In the genomic region with DNA sequence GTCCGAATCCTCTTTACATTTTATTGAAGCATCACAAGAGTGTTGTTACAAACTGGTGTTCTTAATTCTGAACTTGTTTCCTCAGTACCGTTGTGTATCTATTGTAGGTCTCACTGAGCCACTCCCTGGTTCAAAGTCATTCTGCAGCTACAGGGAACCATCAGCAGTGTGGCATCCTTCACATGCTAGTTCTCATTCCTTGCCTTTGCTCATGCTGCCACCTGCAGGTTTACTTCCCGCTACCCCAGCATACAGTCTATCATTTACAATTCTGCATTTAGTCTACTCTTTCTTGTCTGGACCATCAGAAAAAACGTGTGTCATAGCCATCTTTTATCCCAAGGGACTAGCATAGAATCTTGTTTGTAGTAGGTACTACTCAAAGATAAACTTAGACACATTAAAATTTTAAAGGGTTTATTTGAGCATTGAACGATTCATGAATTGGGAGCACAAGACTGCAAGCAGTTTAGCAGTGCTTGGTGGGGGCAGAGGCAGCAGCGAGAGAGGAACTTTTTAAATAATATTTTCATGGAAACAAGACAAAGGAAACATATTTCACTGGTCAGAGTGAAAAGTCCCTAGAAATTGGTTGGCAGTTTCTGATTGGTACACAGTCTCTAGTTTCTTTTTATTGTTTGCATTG, we compare ENCODE assay signal across 9 cellular contexts.
A peak's percentile ranks its signal among the peaks of the same experiment; 100 is the strongest.
DNase-seq lines count a peak whose midpoint lies in the region; ATAC-seq and TF ChIP-seq lines count a peak whose summit lies in the region.
"Had no signal": no experiment of that assay in that cellular context is flagged by ENCODE, and none has a peak within 500 bp of the region (broad histone marks: within the 10 kb centered on the region; RNA-seq: fewer than 3 reads in every experiment).

No MANE protein-coding gene starts in this region.

- no peak overlapping the region for H3K27ac Mint-ChIP-seq in activated T-cell treated with anti-CD3 and anti-CD28 coated beads, Interleukin-2, amount 50 U/mL, for 72 hours
- no peak overlapping the region for H3K27ac Mint-ChIP-seq in T-helper 17 cell
- H3K27ac Mint-ChIP-seq: activated naive CD8-positive, alpha-beta T cell had no signal

- no peaks in the 10 kb centered on the region for H3K4me1 Mint-ChIP-seq in activated T-cell treated with anti-CD3 and anti-CD28 coated beads, Interleukin-2, amount 50 U/mL, for 72 hours (ENCODE audit: low read depth)
- no peaks in the 10 kb centered on the region for H3K4me1 Mint-ChIP-seq in T-helper 17 cell

- no peaks in the 10 kb centered on the region for H3K36me3 Mint-ChIP-seq in activated T-cell treated with anti-CD3 and anti-CD28 coated beads, Interleukin-2, amount 50 U/mL, for 72 hours (ENCODE audit: insufficient read depth in 2 of 2)
- no peaks in the 10 kb centered on the region for H3K36me3 Mint-ChIP-seq in T-helper 17 cell (ENCODE audit: low read depth)
- H3K36me3 Mint-ChIP-seq: activated naive CD8-positive, alpha-beta T cell had no signal

- DNase-seq in activated T-cell treated with anti-CD3 and anti-CD28 coated beads, Interleukin-2, amount 50 U/mL, for 72 hours, result peak; percentile 2 to 11
- no peak for DNase-seq in activated T-cell treated with anti-CD3 and anti-CD28 coated beads, Interleukin-2, amount 50 U/mL, for 1 hour
- peak; percentile 21 for DNase-seq in NCI-H526 treated with DMSO at 0.1 percent for 48 hours (lab: John Stamatoyannopoulos, UW)
- DNase-seq in cardiac fibroblast (ENCODE audit: low read depth in 2 of 2), result peak; percentile 3 to 16
- no peak for DNase-seq in lower lobe of right lung
- DNase-seq in activated effector memory CD4-positive, alpha-beta T cell treated with Interleukin-2 at 50 U/mL for 16 hours, result no peak
- no peak for DNase-seq in T-helper 17 cell

- H3K4me3 Mint-ChIP-seq in activated T-cell treated with anti-CD3 and anti-CD28 coated beads, Interleukin-2, amount 50 U/mL, for 72 hours, result no peak overlapping the region
- H3K4me3 Mint-ChIP-seq in T-helper 17 cell, result no peak overlapping the region
- H3K4me3 Mint-ChIP-seq: activated naive CD8-positive, alpha-beta T cell had no signal

- H3K27me3 Mint-ChIP-seq in activated T-cell treated with anti-CD3 and anti-CD28 coated beads, Interleukin-2, amount 50 U/mL, for 72 hours (ENCODE audit: low read depth), result no peaks in the 10 kb centered on the region
- no peaks in the 10 kb centered on the region for H3K27me3 Mint-ChIP-seq in T-helper 17 cell
- H3K27me3 Mint-ChIP-seq: activated naive CD8-positive, alpha-beta T cell had no signal

- no peaks in the 10 kb centered on the region for H3K36me3 ChIP-seq in lower lobe of right lung

- no peak overlapping the region for H3K27ac ChIP-seq in lower lobe of right lung

- H3K9me3 ChIP-seq in lower lobe of right lung (no peaks in the 10 kb centered on the region), T-helper 17 cell (ENCODE audit: control insufficient read depth, low read length, poor library complexity, severe bottlenecking) (no peaks in the 10 kb centered on the region)

- H3K9me3 Mint-ChIP-seq in activated T-cell treated with anti-CD3 and anti-CD28 coated beads, Interleukin-2, amount 50 U/mL, for 72 hours, result peaks cover 5 to 6% of the 10 kb centered on the region in 2 donors

- TF ChIP-seq CTCF in cardiac fibroblast (IDR thresholded peaks at IDR 0.05; ENCODE audit: low read depth, low read length) (peak; percentile 23), lower lobe of right lung (IDR thresholded peaks at IDR 0.05) (peak; percentile 41)

- H3K27me3 ChIP-seq in lower lobe of right lung (ENCODE audit: low read depth), result no peaks in the 10 kb centered on the region

- no peak overlapping the region for H3K4me3 ChIP-seq in cardiac fibroblast (replicated peaks in 1 of 2; ENCODE audit: low read depth in 2 of 2, low read length in 2 of 2)
- no peak overlapping the region for H3K4me3 ChIP-seq in lower lobe of right lung

- no peak for ATAC-seq in activated T-cell treated with anti-CD3 and anti-CD28 coated beads, Interleukin-2, amount 50 U/mL, for 72 hours (replicated peaks in 1 of 2)
- ATAC-seq in HG03378 (IDR thresholded peaks at IDR 0.05; ENCODE audit: unreplicated experiment) (peak; percentile 58), lower lobe of right lung (peak; percentile 50 to 59), T-helper 17 cell (no peak)

- no peaks in the 10 kb centered on the region for H3K4me1 ChIP-seq in lower lobe of right lung

- intact Hi-C loops in lower lobe of right lung (cut with DNase I), result no loop called here

Comparison
In these comparisons a context has a peak if more than half of its experiments do, and no peak if none do; other contexts are left out.
1. DNase-seq: peak in activated T-cell treated with anti-CD3 and anti-CD28 coated beads, Interleukin-2, amount 50 U/mL, for 72 hours (2 of 2), NCI-H526 treated with DMSO at 0.1 percent for 48 hours (single experiment) and cardiac fibroblast (2 of 2); none in activated T-cell treated with anti-CD3 and anti-CD28 coated beads, Interleukin-2, amount 50 U/mL, for 1 hour (single experiment), lower lobe of right lung (single experiment), activated effector memory CD4-positive, alpha-beta T cell treated with Interleukin-2 at 50 U/mL for 16 hours (single experiment) and T-helper 17 cell (0 of 3).
2. ATAC-seq: peak in HG03378 (single experiment) and lower lobe of right lung (2 of 2); none in activated T-cell treated with anti-CD3 and anti-CD28 coated beads, Interleukin-2, amount 50 U/mL, for 72 hours (0 of 2) and T-helper 17 cell (single experiment).